ENCODE assay signal across 1 cellular context in genomic region chr1:179883739-179884138, GRCh38.
TF ChIP-seq lines count a peak whose summit lies in the region.

No MANE protein-coding gene starts in this region.

TF ChIP-seq in HepG2, 621 proteins besides CTCF, POLR2A, EP300 and RAD21 (continued from another document):
- TF ChIP-seq SP1 (IDR thresholded peaks at IDR 0.05): no peak
- TF ChIP-seq SP1 (CRISPR knock-in tag; IDR thresholded peaks at IDR 0.05): no peak
- TF ChIP-seq CREB1 (IDR thresholded peaks at IDR 0.05): peak; percentile 45
- peak; percentile 60 for TF ChIP-seq CREB1 (CRISPR knock-in tag; IDR thresholded peaks at IDR 0.05)
- TF ChIP-seq MTF2 (CRISPR knock-in tag; IDR thresholded peaks at IDR 0.05; ENCODE audit: borderline replicate concordance): no peak
- no peak for TF ChIP-seq ZKSCAN1 (IDR thresholded peaks at IDR 0.05; ENCODE audit: low read length)
